ENCODE assay signal across 19 cellular contexts in genomic region chr5:32501623-32502022, GRCh38. TPM values are rescaled to one million over a fixed set of nuclear protein-coding genes. Genes with fewer than 3 reads are reported as not detected.
A peak's percentile ranks its signal among the peaks of the same experiment; 100 is the strongest.
DNase-seq lines count a peak whose midpoint lies in the region; ATAC-seq and TF ChIP-seq lines count a peak whose summit lies in the region.
"Had no signal": no experiment of that assay in that cellular context is flagged by ENCODE, and none has a peak within 500 bp of the region (broad histone marks: within the 10 kb centered on the region; RNA-seq: fewer than 3 reads in every experiment).

No MANE protein-coding gene starts in this region.

- peak overlapping the region; percentile 70 for H3K4me2 ChIP-seq in neural progenitor cell
- H3K4me2 ChIP-seq: PC-9 had no signal

- peak; percentile 56 for DNase-seq in amniotic epithelial cell (ENCODE audit: low read depth)
- DNase-seq in neural progenitor cell (ENCODE audit: low spot score) = peak; percentile 15
- no peak for DNase-seq in chondrocyte (ENCODE audit: low spot score)
- DNase-seq in CD8-positive, alpha-beta T cell = no peak
- DNase-seq in HuH-7.5 (ENCODE audit: low spot score) = no peak
- DNase-seq: COR-L47, MG63, NCI-H1092, NCI-H146, NCI-H510A treated with DMSO at 0.1 percent for 48 hours, NCI-H82, PC-9, SJCRH30 had no signal

- H3K9ac ChIP-seq in ES-I3 (ENCODE audit: low read depth, low read length) (peak overlapping the region; percentile 32; the same call in 1 of the 2 replicates), iPS-15b (ENCODE audit: low read depth, low read length) (no peak overlapping the region), neural progenitor cell (no peak overlapping the region)

- H3K4me3 ChIP-seq in iPS-15b (ENCODE audit: low read depth, low read length) (peak overlapping the region; percentile 46), neural progenitor cell (peak overlapping the region; percentile 28)
- no peak overlapping the region for H3K4me3 ChIP-seq in CD8-positive, alpha-beta T cell (ENCODE audit: low read depth, low read length)
- H3K4me3 ChIP-seq: HAP-1, MG63, PC-9, SJCRH30 had no signal

- H4K20me1 ChIP-seq in neural progenitor cell (ENCODE audit: low read depth) = no peaks in the 10 kb centered on the region

- no peak for ATAC-seq in CD8-positive, alpha-beta T cell
- no peak for ATAC-seq in GM21619 (IDR thresholded peaks at IDR 0.05; ENCODE audit: unreplicated experiment)

- no peaks in the 10 kb centered on the region for H3K79me2 ChIP-seq in neural progenitor cell (ENCODE audit: low read depth)

- H2AFZ ChIP-seq in neural progenitor cell (replicated peaks) = peak overlapping the region; percentile 6
- H2AFZ ChIP-seq: PC-9 had no signal

- H3K27ac Mint-ChIP-seq in neural progenitor cell (no peak overlapping the region), chondrocyte (ENCODE audit: unreplicated experiment) (no peak overlapping the region)
- no peak overlapping the region for H3K27ac Mint-ChIP-seq in CD8-positive, alpha-beta T cell

- H3K4me3 Mint-ChIP-seq in neural progenitor cell (no peak overlapping the region), chondrocyte (ENCODE audit: unreplicated experiment) (no peak overlapping the region)
- H3K4me3 Mint-ChIP-seq in CD8-positive, alpha-beta T cell = no peak overlapping the region

- no peaks in the 10 kb centered on the region for H3K9me3 ChIP-seq in ES-I3 (ENCODE audit: control insufficient read depth, insufficient read depth, low read length)
- H3K9me3 ChIP-seq in iPS-15b (ENCODE audit: control insufficient read depth, insufficient read depth, low read length) = no peaks in the 10 kb centered on the region
- no peaks in the 10 kb centered on the region for H3K9me3 ChIP-seq in neural progenitor cell (ENCODE audit: low read depth)
- no peaks in the 10 kb centered on the region for H3K9me3 ChIP-seq in CD8-positive, alpha-beta T cell (ENCODE audit: low read length)
- H3K9me3 ChIP-seq: HAP-1, MG63, SJCRH30 had no signal

- H3K4me1 Mint-ChIP-seq in neural progenitor cell = peaks cover 63% of the 10 kb centered on the region
- peaks cover 38% of the 10 kb centered on the region for H3K4me1 Mint-ChIP-seq in chondrocyte (ENCODE audit: low read depth)
- peaks cover 12% of the 10 kb centered on the region for H3K4me1 Mint-ChIP-seq in CD8-positive, alpha-beta T cell (ENCODE audit: low read depth)

- H3K27me3 ChIP-seq in iPS-15b (ENCODE audit: control insufficient read depth, insufficient read depth, low read length) (peaks cover 67% of the 10 kb centered on the region), neural progenitor cell (peaks cover 14% of the 10 kb centered on the region)
- H3K27me3 ChIP-seq in CD8-positive, alpha-beta T cell (ENCODE audit: insufficient read depth, low read length) = no peaks in the 10 kb centered on the region
- H3K27me3 ChIP-seq: MG63, SJCRH30 had no signal

- POLR2A ChIA-PET in CD8-positive, alpha-beta T cell (lab: Charles Lee) = no interaction called here

- H3K9me3 Mint-ChIP-seq in neural progenitor cell (peaks cover 5% of the 10 kb centered on the region), chondrocyte (ENCODE audit: low read depth) (no peaks in the 10 kb centered on the region)
- no peaks in the 10 kb centered on the region for H3K9me3 Mint-ChIP-seq in CD8-positive, alpha-beta T cell

- H3K27me3 Mint-ChIP-seq in neural progenitor cell (ENCODE audit: insufficient read depth, low read depth) (peaks cover 11% of the 10 kb centered on the region), chondrocyte (ENCODE audit: low read depth) (no peaks in the 10 kb centered on the region)
- peaks cover 9% of the 10 kb centered on the region for H3K27me3 Mint-ChIP-seq in CD8-positive, alpha-beta T cell (ENCODE audit: low read depth)

- TF ChIP-seq CTCF in neural progenitor cell (IDR thresholded peaks at IDR 0.05) (no peak), chondrocyte (IDR thresholded peaks at IDR 0.05) (no peak)
- TF ChIP-seq CTCF in CD8-positive, alpha-beta T cell (IDR thresholded peaks at IDR 0.05) = no peak

- H3K4me1 ChIP-seq in ES-I3 (ENCODE audit: insufficient read depth, low read length) (peaks cover 37% of the 10 kb centered on the region), iPS-15b (ENCODE audit: control insufficient read depth, insufficient read depth, low read length) (peaks cover 21% of the 10 kb centered on the region), neural progenitor cell (peaks cover 41% of the 10 kb centered on the region)
- peaks cover 10% of the 10 kb centered on the region for H3K4me1 ChIP-seq in CD8-positive, alpha-beta T cell (ENCODE audit: insufficient read depth, low read length)

- H3K36me3 ChIP-seq in ES-I3 (ENCODE audit: insufficient read depth, low read length) = no peaks in the 10 kb centered on the region
- no peaks in the 10 kb centered on the region for H3K36me3 ChIP-seq in iPS-15b (ENCODE audit: control insufficient read depth, insufficient read depth, low read length)
- H3K36me3 ChIP-seq in neural progenitor cell = no peaks in the 10 kb centered on the region
- no peaks in the 10 kb centered on the region for H3K36me3 ChIP-seq in CD8-positive, alpha-beta T cell (ENCODE audit: insufficient read depth, low read length)
- H3K36me3 ChIP-seq: HAP-1, MG63, SJCRH30 had no signal

- CTCF ChIA-PET in CD8-positive, alpha-beta T cell (lab: Charles Lee) = no interaction called here

- H3K36me3 Mint-ChIP-seq in neural progenitor cell (no peaks in the 10 kb centered on the region), chondrocyte (ENCODE audit: low read depth) (no peaks in the 10 kb centered on the region)
- no peaks in the 10 kb centered on the region for H3K36me3 Mint-ChIP-seq in CD8-positive, alpha-beta T cell

- H3K27ac ChIP-seq in neural progenitor cell = no peak overlapping the region
- no peak overlapping the region for H3K27ac ChIP-seq in CD8-positive, alpha-beta T cell (ENCODE audit: low read depth, low read length)
- H3K27ac ChIP-seq: C4-2B, HL-60, PC-9, SJCRH30 had no signal

- peaks cover 35% of the 10 kb centered on the region for H3F3A ChIP-seq in neural progenitor cell (ENCODE audit: low read depth)

- intact Hi-C loops in CD8-positive, alpha-beta T cell (cut with DNase I, micrococcal nuclease) = no loop called here

RNA-seq across cellular contexts. Expression of gene ZFR, which starts 57.1 kb away (rescaled TPM):
- total RNA-seq in neural progenitor cell (ENCODE audit: low replicate concordance) (108 and 131 TPM in 2 replicates), chondrocyte (75.5 to 77.8 TPM (median 77.1 TPM) in 3 replicates)
- total RNA-seq in CD8-positive, alpha-beta T cell = 10 to 100 TPM; 54.0 to 62.9 TPM

Comparison
In these comparisons a context has a peak if more than half of its experiments do, and no peak if none do; other contexts are left out.
1. DNase-seq: peak in amniotic epithelial cell (single experiment) and neural progenitor cell (single experiment); none in chondrocyte (single experiment), CD8-positive, alpha-beta T cell (0 of 7) and HuH-7.5 (single experiment).